In genomic region chr2:85601771-85602475, GRCh38 we compare ENCODE assay signal across 9 cellular contexts. TPM values are rescaled to one million over a fixed set of nuclear protein-coding genes. Genes with fewer than 3 reads are reported as not detected.
A peak's percentile ranks its signal among the peaks of the same experiment; 100 is the strongest.
DNase-seq lines count a peak whose midpoint lies in the region; ATAC-seq, FAIRE-seq and TF ChIP-seq lines count a peak whose summit lies in the region.
"Had no signal": no experiment of that assay in that cellular context is flagged by ENCODE, and none has a peak within 500 bp of the region (broad histone marks: within the 10 kb centered on the region; RNA-seq: fewer than 3 reads in every experiment).

No MANE protein-coding gene starts in this region.

- H3K27me3 Mint-ChIP-seq in stimulated activated memory B cell treated with anti-CD40 and anti-IgM and Interleukin-4, amounts not matched to agents 10 μg/mL and 1 μg/mL and 100 μg/mL, for 72 hours = no peaks in the 10 kb centered on the region

- peak; percentile 62 for DNase-seq in DMS 273 (lab: John Stamatoyannopoulos, UW; ENCODE audit: unreplicated experiment)
- DNase-seq in DMS 273 treated with DMSO at 0.1 percent for 48 hours (lab: John Stamatoyannopoulos, UW) = no peak
- peak; percentile 91 for DNase-seq in H7
- DNase-seq in LNCaP clone FGC (ENCODE audit: low read depth) = no peak
- DNase-seq in breast epithelium (ENCODE audit: low spot score in 2 of 2) = peak; percentile 50 to 78
- DNase-seq in keratinocyte (ENCODE audit: low read depth, low spot score) = no peak
- no peak for DNase-seq in KBM-7

- H3K4me1 Mint-ChIP-seq in stimulated activated memory B cell treated with anti-CD40 and anti-IgM and Interleukin-4, amounts not matched to agents 10 μg/mL and 1 μg/mL and 100 μg/mL, for 72 hours = peaks cover 50% of the 10 kb centered on the region

- peak; percentile 66 for ATAC-seq in stimulated activated memory B cell treated with anti-CD40 and anti-IgM and Interleukin-4, amounts not matched to agents 10 μg/mL and 1 μg/mL and 100 μg/mL, for 72 hours

- H3K9ac ChIP-seq in keratinocyte (ENCODE audit: control insufficient read depth, extremely low read depth, insufficient read depth, low read length) = peak overlapping the region; percentile 75

- H3K27me3 ChIP-seq in H7 (ENCODE audit: control insufficient read depth, insufficient read depth, low read length) = no peaks in the 10 kb centered on the region
- H3K27me3 ChIP-seq in breast epithelium = no peaks in the 10 kb centered on the region
- no peaks in the 10 kb centered on the region for H3K27me3 ChIP-seq in keratinocyte (ENCODE audit: control insufficient read depth, extremely low read depth, insufficient read depth, low read length)

- in situ Hi-C loops in KBM-7 (cut with MboI; ENCODE audit: low pct_unique_long_range_greater_than_20kb, low sequenced_read_pairs) = no loop called here

- H4K20me1 ChIP-seq in keratinocyte (ENCODE audit: control insufficient read depth, extremely low read depth, insufficient read depth, low read length) = no peaks in the 10 kb centered on the region

- H3K4me2 ChIP-seq in keratinocyte (ENCODE audit: control insufficient read depth, extremely low read depth, insufficient read depth, low read depth, low read length) = peak overlapping the region; percentile 94

- H3K79me2 ChIP-seq in keratinocyte (ENCODE audit: control insufficient read depth, insufficient read depth, low read length) = peaks cover 8% of the 10 kb centered on the region

- peak overlapping the region; percentile 89 to 90 for H3K27ac ChIP-seq in breast epithelium
- H3K27ac ChIP-seq in keratinocyte (ENCODE audit: control insufficient read depth, insufficient read depth, low read length) = peak overlapping the region; percentile 15

- H3K4me3 ChIP-seq in H7 (ENCODE audit: insufficient read depth, low read depth, low read length) (peak overlapping the region; percentile 94), LNCaP clone FGC (ENCODE audit: low read depth, low read length) (peak overlapping the region; percentile 81), breast epithelium (peak overlapping the region; percentile 71 to 86 (median 75)), keratinocyte (ENCODE audit: control insufficient read depth in 2 of 3, extremely low read depth in 1 of 3, insufficient read depth in 2 of 3, low read depth in 1 of 3, low read length in 3 of 3) (peak overlapping the region; percentile 75 to 81 (median 81))

- TF ChIP-seq POLR2A in breast epithelium (IDR thresholded peaks at IDR 0.05) = no peak

- H3K9me3 ChIP-seq in breast epithelium = no peaks in the 10 kb centered on the region
- H3K9me3 ChIP-seq in keratinocyte (ENCODE audit: control insufficient read depth, low read depth, low read length) = no peaks in the 10 kb centered on the region

- H3K36me3 Mint-ChIP-seq in stimulated activated memory B cell treated with anti-CD40 and anti-IgM and Interleukin-4, amounts not matched to agents 10 μg/mL and 1 μg/mL and 100 μg/mL, for 72 hours = peaks cover 12% of the 10 kb centered on the region

- peaks cover 4% of the 10 kb centered on the region for H3K36me3 ChIP-seq in H7 (replicated peaks; ENCODE audit: control insufficient read depth, insufficient read depth, low read length)
- H3K36me3 ChIP-seq in breast epithelium = no peaks in the 10 kb centered on the region
- H3K36me3 ChIP-seq in keratinocyte (ENCODE audit: control insufficient read depth in 2 of 2, extremely low read depth in 1 of 2, insufficient read depth in 2 of 2, low read length in 2 of 2) = peaks cover 7 to 23% of the 10 kb centered on the region in 2 experiments

- no peak for FAIRE-seq in keratinocyte (lab: Jason Lieb, UNC)
- FAIRE-seq: A204.1 had no signal

- H3K9me3 Mint-ChIP-seq in stimulated activated memory B cell treated with anti-CD40 and anti-IgM and Interleukin-4, amounts not matched to agents 10 μg/mL and 1 μg/mL and 100 μg/mL, for 72 hours = no peaks in the 10 kb centered on the region

- intact Hi-C loops in breast epithelium (cut with DNase I; ENCODE audit: low total_unique reads) = no loop called here

- H3K4me1 ChIP-seq in breast epithelium (peaks cover 9 to 39% of the 10 kb centered on the region in 2 donors), keratinocyte (ENCODE audit: control insufficient read depth, extremely low read depth, insufficient read depth, low read length) (peaks cover 21% of the 10 kb centered on the region)

- H3K4me3 Mint-ChIP-seq in stimulated activated memory B cell treated with anti-CD40 and anti-IgM and Interleukin-4, amounts not matched to agents 10 μg/mL and 1 μg/mL and 100 μg/mL, for 72 hours = peak overlapping the region; percentile 92

- peaks cover 2% of the 10 kb centered on the region for H3K9me1 ChIP-seq in keratinocyte (ENCODE audit: control insufficient read depth, extremely low read depth, insufficient read depth, low read length)

- H3K27ac Mint-ChIP-seq in stimulated activated memory B cell treated with anti-CD40 and anti-IgM and Interleukin-4, amounts not matched to agents 10 μg/mL and 1 μg/mL and 100 μg/mL, for 72 hours = peak overlapping the region; percentile 91

- TF ChIP-seq CTCF in LNCaP clone FGC (IDR thresholded peaks at IDR 0.05; ENCODE audit: control insufficient read depth, extremely low read depth, insufficient read depth) (no peak), breast epithelium (IDR thresholded peaks at IDR 0.05) (no peak), keratinocyte (optimal IDR thresholded peaks at IDR 0.05 in 1 of 3, IDR thresholded peaks at IDR 0.05 in 1 of 3, conservative IDR thresholded peaks at IDR 0.05 in 1 of 3; ENCODE audit: extremely low read depth in 1 of 3, insufficient read depth in 2 of 3, low read length in 3 of 3) (no peak)

- H2AFZ ChIP-seq in keratinocyte (ENCODE audit: control insufficient read depth, low read length) = peak overlapping the region; percentile 62

- dilution Hi-C loops in keratinocyte (cut with MboI; ENCODE audit: extremely low pct_ligation_motif_present, low sequenced_read_pairs) = no loop called here

RNA-seq across cellular contexts. Expression of gene TMEM150A, which starts 0.6 kb away (rescaled TPM):
- total RNA-seq in H7 (2014; rRNA removed; shearing (Covaris generic)) = 15.7 and 17.9 TPM in 2 replicates
- 10 to 100 TPM; 20.8 to 40.0 (median 22.6) TPM for total RNA-seq in breast epithelium
- polyA plus RNA-seq in keratinocyte = 7.7 to 13.3 TPM (median 11.8 TPM) in 3 replicates
- polyA plus RNA-seq in keratinocyte (2011; ENCODE audit: low read depth) = 3.1 TPM
- polyA plus RNA-seq in keratinocyte (2011; cell fraction: cytosol; rRNA removed) = 11.1 and 14.1 TPM in 2 replicates
- polyA plus RNA-seq in keratinocyte (2011; cell fraction: nucleus; rRNA removed) = 19.1 and 25.4 TPM in 2 replicates
- 11.8 and 13.9 TPM in 2 replicates for polyA plus RNA-seq in keratinocyte (2012; ENCODE audit: low replicate concordance)
- polyA minus RNA-seq in keratinocyte = 9.6 to 30.7 TPM (median 13.3 TPM) in 3 replicates
- 13.0 TPM for polyA minus RNA-seq in keratinocyte (2011; cell fraction: cytosol; rRNA and poly(A)+ RNA removed)
- polyA minus RNA-seq in keratinocyte (2011; cell fraction: nucleus; rRNA and poly(A)+ RNA removed) = 3.0 and 5.2 TPM in 2 replicates

RNA-seq across cellular contexts. Expression of gene RNF181, which starts 6.4 kb away (rescaled TPM):
- 159 and 201 TPM in 2 replicates for total RNA-seq in H7 (2014; rRNA removed; shearing (Covaris generic))
- 100 to 1,000 TPM; 131 to 243 (median 161) TPM for total RNA-seq in breast epithelium
- polyA plus RNA-seq in keratinocyte = 174 to 336 TPM (median 264 TPM) in 3 replicates
- 142 TPM for polyA plus RNA-seq in keratinocyte (2011; ENCODE audit: low read depth)
- polyA plus RNA-seq in keratinocyte (2011; cell fraction: cytosol; rRNA removed) = 254 and 258 TPM in 2 replicates
- polyA plus RNA-seq in keratinocyte (2011; cell fraction: nucleus; rRNA removed) = 174 and 184 TPM in 2 replicates
- 183 and 184 TPM in 2 replicates for polyA plus RNA-seq in keratinocyte (2012; ENCODE audit: low replicate concordance)
- 91.5 to 161 TPM (median 143 TPM) in 3 replicates for polyA minus RNA-seq in keratinocyte
- polyA minus RNA-seq in keratinocyte (2011; cell fraction: cytosol; rRNA and poly(A)+ RNA removed) = 59.3 TPM
- polyA minus RNA-seq in keratinocyte (2011; cell fraction: nucleus; rRNA and poly(A)+ RNA removed) = 36.0 and 45.8 TPM in 2 replicates

RNA-seq across cellular contexts. Expression of gene C2orf68, which starts 9.9 kb away (rescaled TPM):
- 69.8 and 84.4 TPM in 2 replicates for total RNA-seq in H7 (2014; rRNA removed; shearing (Covaris generic))
- total RNA-seq in breast epithelium = 10 to 100 TPM; 13.9 to 26.6 (median 16.1) TPM
- 7.9 to 13.6 TPM (median 12.5 TPM) in 3 replicates for polyA plus RNA-seq in keratinocyte
- 4.5 TPM for polyA plus RNA-seq in keratinocyte (2011; ENCODE audit: low read depth)
- polyA plus RNA-seq in keratinocyte (2011; cell fraction: cytosol; rRNA removed) = 6.0 and 7.9 TPM in 2 replicates
- 8.9 and 9.8 TPM in 2 replicates for polyA plus RNA-seq in keratinocyte (2011; cell fraction: nucleus; rRNA removed)
- 9.4 and 16.2 TPM in 2 replicates for polyA plus RNA-seq in keratinocyte (2012; ENCODE audit: low replicate concordance)
- polyA minus RNA-seq in keratinocyte = 9.2 to 20.9 TPM (median 19.2 TPM) in 3 replicates
- 11.5 TPM for polyA minus RNA-seq in keratinocyte (2011; cell fraction: cytosol; rRNA and poly(A)+ RNA removed)
- polyA minus RNA-seq in keratinocyte (2011; cell fraction: nucleus; rRNA and poly(A)+ RNA removed) = 3.6 and 4.5 TPM in 2 replicates

RNA-seq across cellular contexts. Expression of gene USP39, which starts 14.1 kb away (rescaled TPM):
- total RNA-seq in H7 (2014; rRNA removed; shearing (Covaris generic)) = 98.6 and 103 TPM in 2 replicates
- total RNA-seq in breast epithelium = 10 to 100 TPM; 53.6 to 71.7 (median 68.5) TPM
- polyA plus RNA-seq in keratinocyte = 61.2 to 64.9 TPM (median 61.4 TPM) in 3 replicates
- 51.1 TPM for polyA plus RNA-seq in keratinocyte (2011; ENCODE audit: low read depth)
- polyA plus RNA-seq in keratinocyte (2011; cell fraction: cytosol; rRNA removed) = 48.3 and 58.5 TPM in 2 replicates
- polyA plus RNA-seq in keratinocyte (2011; cell fraction: nucleus; rRNA removed) = 47.0 and 48.9 TPM in 2 replicates
- polyA plus RNA-seq in keratinocyte (2012; ENCODE audit: low replicate concordance) = 40.7 and 42.0 TPM in 2 replicates
- polyA minus RNA-seq in keratinocyte = 52.8 to 90.8 TPM (median 54.2 TPM) in 3 replicates
- 28.6 TPM for polyA minus RNA-seq in keratinocyte (2011; cell fraction: cytosol; rRNA and poly(A)+ RNA removed)
- 20.5 and 31.9 TPM in 2 replicates for polyA minus RNA-seq in keratinocyte (2011; cell fraction: nucleus; rRNA and poly(A)+ RNA removed)

RNA-seq across cellular contexts. Expression of gene VAMP5, which starts 17.7 kb away (rescaled TPM):
- 1.00 and 1.4 TPM in 2 replicates for total RNA-seq in H7 (2014; rRNA removed; shearing (Covaris generic))
- 10 to 100 TPM; 33.8 to 92.0 (median 50.8) TPM for total RNA-seq in breast epithelium
- 9.3 to 24.1 TPM (median 11.0 TPM) in 3 replicates for polyA plus RNA-seq in keratinocyte
- 4.6 TPM for polyA plus RNA-seq in keratinocyte (2011; ENCODE audit: low read depth)
- polyA plus RNA-seq in keratinocyte (2011; cell fraction: cytosol; rRNA removed) = 14.2 and 17.5 TPM in 2 replicates
- 18.0 and 24.5 TPM in 2 replicates for polyA plus RNA-seq in keratinocyte (2011; cell fraction: nucleus; rRNA removed)
- polyA plus RNA-seq in keratinocyte (2012; ENCODE audit: low replicate concordance) = 9.8 and 27.8 TPM in 2 replicates
- polyA minus RNA-seq in keratinocyte = 4.3 to 18.1 TPM (median 5.4 TPM) in 3 replicates
- 7.5 TPM for polyA minus RNA-seq in keratinocyte (2011; cell fraction: cytosol; rRNA and poly(A)+ RNA removed)
- 2.3 TPM in 1 of 2 replicates, not detected in the other for polyA minus RNA-seq in keratinocyte (2011; cell fraction: nucleus; rRNA and poly(A)+ RNA removed)

Comparison
In these comparisons a context has a peak if more than half of its experiments do, and no peak if none do; other contexts are left out.
1. DNase-seq: peak in DMS 273 (single experiment), H7 (single experiment) and breast epithelium (2 of 2); none in DMS 273 treated with DMSO at 0.1 percent for 48 hours (single experiment), LNCaP clone FGC (single experiment), keratinocyte (single experiment) and KBM-7 (single experiment).
2. Peak in every context shown above with its lines, with median percentiles within 50 percentile points of each other: H3K4me3 ChIP-seq.